ENCODE assay signal across 12 cellular contexts in genomic region chr7:95607477-95608010, GRCh38. TPM values are rescaled to one million over a fixed set of nuclear protein-coding genes. Genes with fewer than 3 reads are reported as not detected.
A peak's percentile ranks its signal among the peaks of the same experiment; 100 is the strongest.
DNase-seq lines count a peak whose midpoint lies in the region; ATAC-seq and TF ChIP-seq lines count a peak whose summit lies in the region.
"Had no signal": no experiment of that assay in that cellular context is flagged by ENCODE, and none has a peak within 500 bp of the region (broad histone marks: within the 10 kb centered on the region; RNA-seq: fewer than 3 reads in every experiment).

No MANE protein-coding gene starts in this region.

- H3K9me3 Mint-ChIP-seq in nephron progenitor cell: peaks cover 29% of the 10 kb centered on the region

- peaks cover 32% of the 10 kb centered on the region for H3K4me1 ChIP-seq in PC-9 (replicated peaks; ENCODE audit: insufficient read depth)
- peaks cover 32 to 42% (median 39%) of the 10 kb centered on the region in 4 donors for H3K4me1 ChIP-seq in transverse colon

- peaks cover 57% of the 10 kb centered on the region for H3K4me1 Mint-ChIP-seq in nephron progenitor cell

- no peaks in the 10 kb centered on the region for H3K9me3 ChIP-seq in PC-9 (ENCODE audit: insufficient read depth, low read depth)
- H3K9me3 ChIP-seq in transverse colon: no peaks in the 10 kb centered on the region
- H3K9me3 ChIP-seq: HAP-1 had no signal

- no peaks in the 10 kb centered on the region for H3K79me2 ChIP-seq in PC-9 (ENCODE audit: low read depth)

- DNase-seq in PC-9: no peak
- DNase-seq in fibroblast of gingiva (ENCODE audit: low read depth): peak; percentile 35
- no peak for DNase-seq in nephron progenitor cell
- no peak for DNase-seq in transverse colon
- no peak for DNase-seq in NCI-H774 (lab: John Stamatoyannopoulos, UW)
- DNase-seq in activated T-cell treated with anti-CD3 and anti-CD28 coated beads, Interleukin-2, amount 50 U/mL, for 48 hours: no peak
- DNase-seq in activated gamma-delta T cell treated with Interleukin-2 at 50 U/mL for 16 hours: no peak
- DNase-seq: activated CD4-positive, alpha-beta T cell treated with anti-CD3 and anti-CD28 coated beads, Interleukin-2, amount 50 U/mL, for 4 hours; effector memory CD8-positive, alpha-beta T cell; T-cell had no signal

- H3K36me3 Mint-ChIP-seq in nephron progenitor cell (ENCODE audit: low read depth): peaks cover 10% of the 10 kb centered on the region
- H3K36me3 Mint-ChIP-seq: T-cell had no signal

- no peaks in the 10 kb centered on the region for H4K20me1 ChIP-seq in PC-9 (ENCODE audit: insufficient read depth)

- H3K27ac Mint-ChIP-seq in nephron progenitor cell: peak overlapping the region; percentile 30
- H3K27ac Mint-ChIP-seq: effector memory CD8-positive, alpha-beta T cell; T-cell had no signal

- H3K27ac ChIP-seq in PC-9: peak overlapping the region; percentile 91; the same call in 1 of the 2 replicates
- peak overlapping the region; percentile 92 to 95 (median 94) for H3K27ac ChIP-seq in transverse colon

- H3K4me3 ChIP-seq in PC-9 (no peak overlapping the region), transverse colon (no peak overlapping the region)
- H3K4me3 ChIP-seq: HAP-1 had no signal

- CTCF ChIA-PET in PC-9 (lab: Charles Lee): interaction anchor here (1.3 kb wide), 1 partner anchor 79 kb away, joined by 3 read pairs; no protein-coding TSS in a partner anchor

- BruUV-seq in PC-9 (replicated peaks; lab: Mats Ljungman, UMichigan): no TSS peak

- H3F3A ChIP-seq in PC-9 (ENCODE audit: insufficient read depth, low read depth): peaks cover 14% of the 10 kb centered on the region; the same call in 1 of the 2 replicates

- no peaks in the 10 kb centered on the region for H3K27me3 ChIP-seq in PC-9 (ENCODE audit: insufficient read depth, low read depth)
- H3K27me3 ChIP-seq in transverse colon: no peaks in the 10 kb centered on the region

- POLR2A ChIA-PET in PC-9 (lab: Charles Lee; ENCODE audit: unreplicated experiment): no interaction called here

- intact Hi-C loops in PC-9 (cut with micrococcal nuclease; ENCODE audit: unreplicated experiment) (loop anchor here (1.0 to 5.0 kb wide), 3 partner anchors 11 to 75 kb away; partner anchors contain the start of gene PDK4), transverse colon (cut with DNase I; ENCODE audit: low total_unique reads) (no loop called here)

- no peak for TF ChIP-seq CTCF in PC-9 (conservative IDR thresholded peaks at IDR 0.05)
- no peak for TF ChIP-seq CTCF in nephron progenitor cell (IDR thresholded peaks at IDR 0.05)
- TF ChIP-seq CTCF in transverse colon (IDR thresholded peaks at IDR 0.05): no peak

- H3K4me2 ChIP-seq in PC-9: peak overlapping the region; percentile 73; the same call in 1 of the 2 replicates

- no peak for TF ChIP-seq POLR2A in transverse colon (IDR thresholded peaks at IDR 0.05)

- H3K36me3 ChIP-seq in PC-9 (ENCODE audit: low read depth): no peaks in the 10 kb centered on the region
- no peaks in the 10 kb centered on the region for H3K36me3 ChIP-seq in transverse colon
- H3K36me3 ChIP-seq: HAP-1 had no signal

- no peak for TF ChIP-seq EP300 in transverse colon (IDR thresholded peaks at IDR 0.05; ENCODE audit: low read depth)

- in situ Hi-C loops in transverse colon (cut with MboI; ENCODE audit: low pct_ligation_motif_present in 1 of 4, low pct_unique_long_range_greater_than_20kb in 1 of 4, low sequenced_read_pairs in 3 of 4): no loop called here

- no peak overlapping the region for H2AFZ ChIP-seq in PC-9

- ATAC-seq in HG03175 (IDR thresholded peaks at IDR 0.05; ENCODE audit: unreplicated experiment): no peak
- ATAC-seq: effector memory CD8-positive, alpha-beta T cell; T-cell had no signal

- WGBS in transverse colon (ENCODE audit: low coverage in 1 of 2), 2 donors: 71% methylated on average over 3 of the region's 3 CpGs; no CpG with 5 or more reads in 1 of the 2 donors

- H3K27me3 Mint-ChIP-seq in nephron progenitor cell (ENCODE audit: low read depth, poor library complexity): peaks cover 16% of the 10 kb centered on the region

- no peaks in the 10 kb centered on the region for H3K9me2 ChIP-seq in PC-9 (ENCODE audit: insufficient read depth)

- peak overlapping the region; percentile 54 for H3K4me3 Mint-ChIP-seq in nephron progenitor cell
- H3K4me3 Mint-ChIP-seq: effector memory CD8-positive, alpha-beta T cell; T-cell had no signal

RNA-seq across cellular contexts. Expression of gene PDK4, which starts 11.2 kb away (rescaled TPM):
- total RNA-seq in PC-9 (2021) (2.4 and 4.8 TPM in 2 replicates), transverse colon (100 to 1,000 TPM; 134 to 510 (median 273) TPM)

Comparison
In these comparisons a context has a peak if more than half of its experiments do, and no peak if none do; other contexts are left out.
1. RNA of gene PDK4, which starts 11.2 kb away (total RNA-seq): 134 to 510 TPM in transverse colon; 2.4 to 4.8 TPM in PC-9; every median in the first group is over 10 times any median in the second.